ENCODE assay signal across 8 cellular contexts in genomic region chr16:72938426-72939164, GRCh38.
DNase-seq lines count a peak whose midpoint lies in the region; ATAC-seq and TF ChIP-seq lines count a peak whose summit lies in the region.

No MANE protein-coding gene starts in this region.

- H3K27me3 ChIP-seq in Peyer's patch (no peaks in the 10 kb centered on the region), osteoblast (ENCODE audit: insufficient read depth, low read length) (no peaks in the 10 kb centered on the region)

- H3K4me3 ChIP-seq in Peyer's patch = no peak overlapping the region
- H3K4me3 ChIP-seq in fibroblast of villous mesenchyme (ENCODE audit: low read depth, low read length) = no peak overlapping the region
- peak overlapping the region; percentile 52 for H3K4me3 ChIP-seq in osteoblast (ENCODE audit: insufficient read depth, low read length)

- H2AFZ ChIP-seq in osteoblast (ENCODE audit: low read length) = peak overlapping the region; percentile 27

- TF ChIP-seq CTCF in Peyer's patch (IDR thresholded peaks at IDR 0.05) = no peak
- TF ChIP-seq CTCF in fibroblast of villous mesenchyme (IDR thresholded peaks at IDR 0.05; ENCODE audit: insufficient read depth, low read depth, low read length) = no peak
- no peak for TF ChIP-seq CTCF in osteoblast (IDR thresholded peaks at IDR 0.05; ENCODE audit: extremely low read depth, low read depth, low read length)

- peaks cover 0 to 15% (median 0%) of the 10 kb centered on the region in 4 donors for H3K4me1 ChIP-seq in Peyer's patch
- H3K4me1 ChIP-seq in osteoblast (ENCODE audit: insufficient read depth, low read length) = peaks cover 20% of the 10 kb centered on the region

- DNase-seq in AG08395 (ENCODE audit: low spot score) = peak; percentile 88
- peak; percentile 37 to 75 (median 58) for DNase-seq in Peyer's patch
- peak; percentile 80 for DNase-seq in fibroblast of villous mesenchyme (ENCODE audit: low read depth)
- DNase-seq in osteoblast (ENCODE audit: insufficient read length, low spot score, missing footprints) = peak; percentile 94
- no peak for DNase-seq in DMS153 treated with DMSO at 0.1 percent for 48 hours (lab: John Stamatoyannopoulos, UW; ENCODE audit: unreplicated experiment)
- DNase-seq in cerebellum (ENCODE audit: low spot score) = no peak

- H3K36me3 ChIP-seq in Peyer's patch (no peaks in the 10 kb centered on the region), osteoblast (ENCODE audit: insufficient read depth, low read length) (peaks cover 6% of the 10 kb centered on the region)

- ATAC-seq in HG02840 (IDR thresholded peaks at IDR 0.05; ENCODE audit: low FRiP score, unreplicated experiment) (no peak), HG03045 (IDR thresholded peaks at IDR 0.05; ENCODE audit: unreplicated experiment) (no peak)

- peak overlapping the region; percentile 78 for H3K4me2 ChIP-seq in osteoblast (ENCODE audit: insufficient read depth, low read length)

- H3K9me3 ChIP-seq in Peyer's patch = no peaks in the 10 kb centered on the region
- no peaks in the 10 kb centered on the region for H3K9me3 ChIP-seq in osteoblast (ENCODE audit: low read depth, low read length)

- H4K20me1 ChIP-seq in osteoblast (ENCODE audit: insufficient read depth, low read length) = peaks cover 32% of the 10 kb centered on the region

- peak overlapping the region; percentile 9 to 86 (median 42) for H3K27ac ChIP-seq in Peyer's patch
- H3K27ac ChIP-seq in osteoblast (ENCODE audit: low read depth, low read length) = peak overlapping the region; percentile 93

- no peak for TF ChIP-seq POLR2A in Peyer's patch (IDR thresholded peaks at IDR 0.05)

- peaks cover 85% of the 10 kb centered on the region for H3K79me2 ChIP-seq in osteoblast (ENCODE audit: insufficient read depth, low read length)

Comparison
In these comparisons a context has a peak if more than half of its experiments do, and no peak if none do; other contexts are left out.
1. DNase-seq: peak in AG08395 (single experiment), Peyer's patch (3 of 3), fibroblast of villous mesenchyme (single experiment) and osteoblast (single experiment); none in DMS153 treated with DMSO at 0.1 percent for 48 hours (single experiment) and cerebellum (single experiment).